ENCODE assay signal across 9 cellular contexts in genomic region chr12:45050751-45051489, GRCh38. TPM values are rescaled to one million over a fixed set of nuclear protein-coding genes. Genes with fewer than 3 reads are reported as not detected.
DNase-seq lines count a peak whose midpoint lies in the region; ATAC-seq and TF ChIP-seq lines count a peak whose summit lies in the region.
"Had no signal": no experiment of that assay in that cellular context is flagged by ENCODE, and none has a peak within 500 bp of the region (broad histone marks: within the 10 kb centered on the region; RNA-seq: fewer than 3 reads in every experiment).

Gene DBX2 (minus strand): TSS chr12:45051099. CDS start chr12:45050927, 172 bp downstream.

- intact Hi-C loops in A673 (cut with micrococcal nuclease; ENCODE audit: unreplicated experiment) (no loop called here), CD14-positive monocyte (cut with micrococcal nuclease) (no loop called here)

- 0% methylated on average over 24 to 67 of the region's 69 CpGs for WGBS in endodermal cell (ENCODE audit: insufficient coverage in 1 of 2, insufficient read length in 1 of 2), 2 experiments

- POLR2A ChIA-PET in A673 (lab: Charles Lee; ENCODE audit: low non-redundant PET) = no interaction called here

- H3K4me3 Mint-ChIP-seq in endodermal cell (peak within 1 kb of the TSS; percentile 67), CD14-positive monocyte (peak within 1 kb of the TSS in 1 of 2 donors; percentile 89)

- CTCF ChIA-PET in A673 (lab: Charles Lee) = interaction anchor here (0.6 kb wide), 1 partner anchor 68 kb away, joined by 3 read pairs; no protein-coding TSS in a partner anchor

- no peaks in the 10 kb centered on the region for H3K36me3 ChIP-seq in A673 (ENCODE audit: insufficient read depth, low read length, poor library complexity, severe bottlenecking)
- H3K36me3 ChIP-seq in endodermal cell (ENCODE audit: control insufficient read depth, insufficient read depth, low read length) = no peaks in the 10 kb centered on the region

- no peaks in the 10 kb centered on the region for H3K36me3 Mint-ChIP-seq in endodermal cell (ENCODE audit: low read depth)
- peaks cover 0 to 3% of the 10 kb centered on the region in 2 donors for H3K36me3 Mint-ChIP-seq in CD14-positive monocyte

- no TSS peak for BruUV-seq in A673 (replicated peaks; lab: Mats Ljungman, UMichigan)

- no peaks in the 10 kb centered on the region for H3K9me3 Mint-ChIP-seq in endodermal cell
- H3K9me3 Mint-ChIP-seq in CD14-positive monocyte = peaks cover 0 to 8% (median 3%) of the 10 kb centered on the region in 7 donors

- H3K27ac ChIP-seq in A673 (ENCODE audit: low read depth, low read length, poor library complexity, severe bottlenecking) (no peak within 1 kb of the TSS), endodermal cell (ENCODE audit: low read depth, low read length) (no peak within 1 kb of the TSS)

- peak; percentile 73 for DNase-seq in A673 (ENCODE audit: low spot score)
- peak; percentile 9 for DNase-seq in KBM-7
- no peak for DNase-seq in endodermal cell
- DNase-seq in midbrain (lab: John Stamatoyannopoulos, UW) = peak; percentile 38
- no peak for DNase-seq in dermis blood vessel endothelial cell
- no peak for DNase-seq in NCI-H2196 treated with DMSO at 0.1 percent for 48 hours (lab: John Stamatoyannopoulos, UW; ENCODE audit: unreplicated experiment)
- no peak for DNase-seq in CD14-positive monocyte (ENCODE audit: low spot score)

- H3K27me3 Mint-ChIP-seq in endodermal cell (ENCODE audit: insufficient read depth) = peaks cover 76% of the 10 kb centered on the region
- H3K27me3 Mint-ChIP-seq in CD14-positive monocyte (ENCODE audit: low read depth in 3 of 3) = peaks cover 47 to 60% (median 53%) of the 10 kb centered on the region in 3 donors

- H3K27me3 ChIP-seq in A673 (replicated peaks; ENCODE audit: insufficient read depth, low read depth, low read length, poor library complexity) (peaks cover 6% of the 10 kb centered on the region), endodermal cell (ENCODE audit: control insufficient read depth, insufficient read depth, low read length, poor library complexity, severe bottlenecking) (peaks cover 74% of the 10 kb centered on the region)

- no peak within 1 kb of the TSS for H3K27ac Mint-ChIP-seq in endodermal cell
- no peak within 1 kb of the TSS for H3K27ac Mint-ChIP-seq in CD14-positive monocyte

- ATAC-seq in HG03439 (IDR thresholded peaks at IDR 0.05; ENCODE audit: unreplicated experiment) = no peak

- H3K4me1 Mint-ChIP-seq in endodermal cell (peaks cover 6% of the 10 kb centered on the region), CD14-positive monocyte (peaks cover 2% of the 10 kb centered on the region)

- in situ Hi-C loops in KBM-7 (cut with MboI; ENCODE audit: low pct_unique_long_range_greater_than_20kb, low sequenced_read_pairs) = no loop called here

- H3K9me3 ChIP-seq in A673 (ENCODE audit: low read depth, low read length, poor library complexity, severe bottlenecking) = no peaks in the 10 kb centered on the region
- H3K9me3 ChIP-seq in endodermal cell (ENCODE audit: control insufficient read depth, low read length) = no peaks in the 10 kb centered on the region

- no peak within 1 kb of the TSS for H3K9ac ChIP-seq in endodermal cell (ENCODE audit: extremely low read depth, low read length, poor library complexity, severe bottlenecking)

- H3K4me3 ChIP-seq in A673 (ENCODE audit: low read depth, low read length, poor library complexity, severe bottlenecking) (peak within 1 kb of the TSS; percentile 65), endodermal cell (ENCODE audit: low read length) (peak within 1 kb of the TSS; percentile 86)

- peaks cover 11% of the 10 kb centered on the region for H3K4me1 ChIP-seq in A673 (ENCODE audit: insufficient read depth, low read length, poor library complexity, severe bottlenecking)
- no peaks in the 10 kb centered on the region for H3K4me1 ChIP-seq in endodermal cell (ENCODE audit: control insufficient read depth, insufficient read depth, low read length)

- TF ChIP-seq CTCF in A673 (conservative IDR thresholded peaks at IDR 0.05; ENCODE audit: low read depth, low read length) (no peak), endodermal cell (conservative IDR thresholded peaks at IDR 0.05) (no peak), CD14-positive monocyte (IDR thresholded peaks at IDR 0.05) (no peak)

RNA-seq across cellular contexts. Expression of gene DBX2, which starts in this region (rescaled TPM):
- total RNA-seq in A673 (2021) (0.13 and 0.37 TPM in 2 replicates), endodermal cell (not detected), dermis blood vessel endothelial cell (not detected in 2 replicates)
- polyA plus RNA-seq in endodermal cell (2013, experiment 1 of 2) = 0.14 TPM
- not detected for polyA plus RNA-seq in endodermal cell (2013, experiment 2 of 2)
- not detected for polyA plus RNA-seq in CD14-positive monocyte
- total RNA-seq: myocyte had no signal

Comparison
In these comparisons a context has a peak if more than half of its experiments do, and no peak if none do; other contexts are left out.
1. Peak in DNase-seq and H3K4me3 ChIP-seq in A673; RNA of the gene not detected or under 1 TPM.
2. DNase-seq: peak in KBM-7 (single experiment) and midbrain (single experiment); none in endodermal cell (single experiment), dermis blood vessel endothelial cell (single experiment), NCI-H2196 treated with DMSO at 0.1 percent for 48 hours (single experiment) and CD14-positive monocyte (single experiment).